In genomic region chr2:102064679-102065674, GRCh38 we compare ENCODE assay signal across 1 cellular context.
TF ChIP-seq lines count a peak whose summit lies in the region.

No MANE protein-coding gene starts in this region.

TF ChIP-seq in HepG2, 621 proteins besides CTCF, POLR2A, EP300 and RAD21 (continued from another document and continues in another):
- TF ChIP-seq ZNF512B (CRISPR knock-in tag; IDR thresholded peaks at IDR 0.05; ENCODE audit: borderline replicate concordance) (no peak), ZBTB1 (CRISPR knock-in tag; IDR thresholded peaks at IDR 0.05; ENCODE audit: borderline replicate concordance) (no peak), ZNF598 (CRISPR knock-in tag; IDR thresholded peaks at IDR 0.05; ENCODE audit: borderline replicate concordance) (no peak), PBX2 (CRISPR knock-in tag; IDR thresholded peaks at IDR 0.05) (no peak), SIN3A (IDR thresholded peaks at IDR 0.05; ENCODE audit: borderline replicate concordance, low read depth, low read length) (no peak), MED1 (CRISPR knock-in tag; IDR thresholded peaks at IDR 0.05) (peak; percentile 81), ZNF329 (CRISPR knock-in tag; IDR thresholded peaks at IDR 0.05; ENCODE audit: low read depth) (0 out of 2 replicates have a peak, but pooled peaks have one; percentile 38), ZFP1 (CRISPR knock-in tag; IDR thresholded peaks at IDR 0.05) (0 out of 2 replicates have a peak, but pooled peaks have one; percentile 30), LCORL (IDR thresholded peaks at IDR 0.05) (no peak), LCORL (CRISPR knock-in tag; IDR thresholded peaks at IDR 0.05) (peak; percentile 63; the same call in 1 of the 2 replicates), DZIP1 (CRISPR knock-in tag; IDR thresholded peaks at IDR 0.05) (no peak), KDM1A (CRISPR knock-in tag; IDR thresholded peaks at IDR 0.05) (peak; percentile 76; the same call in 1 of the 2 replicates), TBP (CRISPR knock-in tag; IDR thresholded peaks at IDR 0.05) (no peak), NFAT5 (CRISPR knock-in tag; IDR thresholded peaks at IDR 0.05) (no peak), ZNF761 (CRISPR knock-in tag; conservative IDR thresholded peaks at IDR 0.05) (no peak), ZNF672 (CRISPR knock-in tag; IDR thresholded peaks at IDR 0.05) (no peak; the same call in 1 of the 2 replicates), ISX (CRISPR knock-in tag; conservative IDR thresholded peaks at IDR 0.05) (no peak), NCOA1 (CRISPR knock-in tag; IDR thresholded peaks at IDR 0.05) (no peak), JUND (CRISPR knock-in tag; IDR thresholded peaks at IDR 0.05) (no peak), NFRKB (IDR thresholded peaks at IDR 0.05) (no peak), ZNF589 (CRISPR knock-in tag; conservative IDR thresholded peaks at IDR 0.05) (peak; percentile 67; the same call in 1 of the 2 replicates), ZMYM2 (CRISPR knock-in tag; IDR thresholded peaks at IDR 0.05) (0 out of 2 replicates have a peak, but pooled peaks have one; percentile 41), SAP130 (CRISPR knock-in tag; IDR thresholded peaks at IDR 0.05; ENCODE audit: low read depth) (peak; percentile 3; the same call in 1 of the 2 replicates), PITX1 (CRISPR knock-in tag; IDR thresholded peaks at IDR 0.05) (no peak; the same call in none of the 2 replicates), FOSL2 (CRISPR knock-in tag; IDR thresholded peaks at IDR 0.05) (peak; percentile 67; the same call in 1 of the 2 replicates), PRPF4 (IDR thresholded peaks at IDR 0.05; ENCODE audit: low read depth, low read length, poor library complexity, severe bottlenecking) (no peak), MBNL3 (CRISPR knock-in tag; conservative IDR thresholded peaks at IDR 0.05) (no peak), SETDB1 (CRISPR knock-in tag; IDR thresholded peaks at IDR 0.05; ENCODE audit: borderline replicate concordance) (no peak), ARNT (IDR thresholded peaks at IDR 0.05) (no peak), ZNF543 (CRISPR knock-in tag; IDR thresholded peaks at IDR 0.05) (no peak; the same call in 1 of the 2 replicates), NFE2L2 (IDR thresholded peaks at IDR 0.05; ENCODE audit: low read length) (no peak), ZNF350 (CRISPR knock-in tag; IDR thresholded peaks at IDR 0.05; ENCODE audit: borderline replicate concordance, low read depth) (no peak; the same call in none of the 2 replicates), ZNF20 (CRISPR knock-in tag; IDR thresholded peaks at IDR 0.05) (no peak), AGO1 (IDR thresholded peaks at IDR 0.05; ENCODE audit: low read depth, low read length, poor library complexity, severe bottlenecking) (no peak), ZSCAN20 (CRISPR knock-in tag; IDR thresholded peaks at IDR 0.05; ENCODE audit: borderline replicate concordance) (no peak), ARID3A (IDR thresholded peaks at IDR 0.05; ENCODE audit: low read depth, low read length) (peak; percentile 81), ZFP41 (CRISPR knock-in tag; IDR thresholded peaks at IDR 0.05; ENCODE audit: borderline replicate concordance) (0 out of 2 replicates have a peak, but pooled peaks have one; percentile 15), ZFP37 (CRISPR knock-in tag; IDR thresholded peaks at IDR 0.05; ENCODE audit: borderline replicate concordance) (no peak), MZF1 (CRISPR knock-in tag; IDR thresholded peaks at IDR 0.05; ENCODE audit: borderline replicate concordance) (no peak), HNRNPH1 (optimal IDR thresholded peaks at IDR 0.05; ENCODE audit: low read depth, low read length) (no peak)
- TF ChIP-seq, protein P1, sequence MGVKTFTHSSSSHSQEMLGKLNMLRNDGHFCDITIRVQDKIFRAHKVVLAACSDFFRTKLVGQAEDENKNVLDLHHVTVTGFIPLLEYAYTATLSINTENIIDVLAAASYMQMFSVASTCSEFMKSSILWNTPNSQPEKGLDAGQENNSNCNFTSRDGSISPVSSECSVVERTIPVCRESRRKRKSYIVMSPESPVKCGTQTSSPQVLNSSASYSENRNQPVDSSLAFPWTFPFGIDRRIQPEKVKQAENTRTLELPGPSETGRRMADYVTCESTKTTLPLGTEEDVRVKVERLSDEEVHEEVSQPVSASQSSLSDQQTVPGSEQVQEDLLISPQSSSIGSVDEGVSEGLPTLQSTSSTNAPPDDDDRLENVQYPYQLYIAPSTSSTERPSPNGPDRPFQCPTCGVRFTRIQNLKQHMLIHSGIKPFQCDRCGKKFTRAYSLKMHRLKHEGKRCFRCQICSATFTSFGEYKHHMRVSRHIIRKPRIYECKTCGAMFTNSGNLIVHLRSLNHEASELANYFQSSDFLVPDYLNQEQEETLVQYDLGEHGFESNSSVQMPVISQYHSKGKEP (CRISPR knock-in tag; IDR thresholded peaks at IDR 0.05) = no peak
- TF ChIP-seq, protein P2, sequence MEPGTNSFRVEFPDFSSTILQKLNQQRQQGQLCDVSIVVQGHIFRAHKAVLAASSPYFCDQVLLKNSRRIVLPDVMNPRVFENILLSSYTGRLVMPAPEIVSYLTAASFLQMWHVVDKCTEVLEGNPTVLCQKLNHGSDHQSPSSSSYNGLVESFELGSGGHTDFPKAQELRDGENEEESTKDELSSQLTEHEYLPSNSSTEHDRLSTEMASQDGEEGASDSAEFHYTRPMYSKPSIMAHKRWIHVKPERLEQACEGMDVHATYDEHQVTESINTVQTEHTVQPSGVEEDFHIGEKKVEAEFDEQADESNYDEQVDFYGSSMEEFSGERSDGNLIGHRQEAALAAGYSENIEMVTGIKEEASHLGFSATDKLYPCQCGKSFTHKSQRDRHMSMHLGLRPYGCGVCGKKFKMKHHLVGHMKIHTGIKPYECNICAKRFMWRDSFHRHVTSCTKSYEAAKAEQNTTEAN (CRISPR knock-in tag; conservative IDR thresholded peaks at IDR 0.05) = no peak
- TF ChIP-seq, protein P3, sequence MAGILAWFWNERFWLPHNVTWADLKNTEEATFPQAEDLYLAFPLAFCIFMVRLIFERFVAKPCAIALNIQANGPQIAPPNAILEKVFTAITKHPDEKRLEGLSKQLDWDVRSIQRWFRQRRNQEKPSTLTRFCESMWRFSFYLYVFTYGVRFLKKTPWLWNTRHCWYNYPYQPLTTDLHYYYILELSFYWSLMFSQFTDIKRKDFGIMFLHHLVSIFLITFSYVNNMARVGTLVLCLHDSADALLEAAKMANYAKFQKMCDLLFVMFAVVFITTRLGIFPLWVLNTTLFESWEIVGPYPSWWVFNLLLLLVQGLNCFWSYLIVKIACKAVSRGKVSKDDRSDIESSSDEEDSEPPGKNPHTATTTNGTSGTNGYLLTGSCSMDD (CRISPR knock-in tag; IDR thresholded peaks at IDR 0.05) = no peak
